In the genomic region with DNA sequence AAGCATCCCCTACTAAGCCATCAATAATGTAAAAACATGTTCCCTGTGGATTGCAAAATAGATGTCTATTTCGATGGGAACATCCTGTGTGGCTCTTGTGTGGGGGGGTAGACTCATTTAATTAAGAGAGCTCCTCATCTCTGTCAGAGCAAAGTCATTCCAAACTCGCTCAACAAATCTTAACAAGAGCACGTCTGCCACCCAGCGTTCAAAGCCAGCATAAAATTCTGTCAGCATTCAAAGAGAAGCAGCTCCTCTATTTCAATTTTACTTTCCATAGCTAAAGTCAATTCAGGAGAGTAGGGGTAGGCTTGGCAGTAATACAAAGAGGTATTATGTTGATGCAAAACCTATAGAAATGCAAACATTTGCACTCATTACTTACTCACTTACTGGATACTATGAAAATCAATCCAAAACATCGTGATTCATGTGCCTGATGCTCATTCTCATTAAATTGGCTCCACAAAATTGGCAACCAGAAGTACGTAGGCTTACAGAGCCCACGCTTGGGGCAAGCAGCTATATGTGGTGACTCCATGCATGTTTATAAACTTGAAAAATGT, we compare ENCODE assay signal across 9 cellular contexts.
DNase-seq lines count a peak whose midpoint lies in the region; ATAC-seq, FAIRE-seq and TF ChIP-seq lines count a peak whose summit lies in the region.
"Had no signal": no experiment of that assay in that cellular context is flagged by ENCODE, and none has a peak within 500 bp of the region (broad histone marks: within the 10 kb centered on the region; RNA-seq: fewer than 3 reads in every experiment).

No MANE protein-coding gene starts in this region.

- H3K9me3 ChIP-seq in IMR-90 (ENCODE audit: control insufficient read depth, insufficient read depth, low read length) (no peaks in the 10 kb centered on the region), SJCRH30 (replicated peaks) (no peaks in the 10 kb centered on the region), body of pancreas (no peaks in the 10 kb centered on the region), keratinocyte (ENCODE audit: control insufficient read depth, low read depth, low read length) (no peaks in the 10 kb centered on the region)

- H3K4me2 ChIP-seq in IMR-90 (ENCODE audit: low read depth, low read length) (no peak overlapping the region), keratinocyte (ENCODE audit: control insufficient read depth, extremely low read depth, insufficient read depth, low read depth, low read length) (no peak overlapping the region)

- FAIRE-seq in keratinocyte (lab: Jason Lieb, UNC) = peak; percentile 77

- no peak overlapping the region for H3K56ac ChIP-seq in IMR-90 (ENCODE audit: extremely low read depth, insufficient read depth, low read length)

- BruUV-seq in IMR-90 (replicated peaks; lab: Mats Ljungman, UMichigan) = no TSS peak

- no peak overlapping the region for H2AFZ ChIP-seq in IMR-90 (replicated peaks; ENCODE audit: low read length, poor library complexity)
- H2AFZ ChIP-seq in keratinocyte (ENCODE audit: control insufficient read depth, low read length) = no peak overlapping the region

- H3K14ac ChIP-seq in IMR-90 (replicated peaks; ENCODE audit: low read depth, low read length) = no peak overlapping the region

- no peaks in the 10 kb centered on the region for H3K79me1 ChIP-seq in IMR-90 (ENCODE audit: low read depth in 1 of 2, low read length in 2 of 2)

- H3K4me1 ChIP-seq in IMR-90 (ENCODE audit: control insufficient read depth, insufficient read depth, low read length) (no peaks in the 10 kb centered on the region), SJCRH30 (0 out of 2 replicates have a peak, but pooled peaks cover 3% of the 10 kb centered on the region), body of pancreas (no peaks in the 10 kb centered on the region), keratinocyte (ENCODE audit: control insufficient read depth, extremely low read depth, insufficient read depth, low read length) (peaks cover 8% of the 10 kb centered on the region)

- H3K4me3 ChIP-seq in IMR-90 (ENCODE audit: insufficient read depth, low read depth, low read length) = no peak overlapping the region
- H3K4me3 ChIP-seq in SJCRH30 = no peak overlapping the region
- H3K4me3 ChIP-seq in body of pancreas = no peak overlapping the region
- no peak overlapping the region for H3K4me3 ChIP-seq in keratinocyte (ENCODE audit: control insufficient read depth in 2 of 3, extremely low read depth in 1 of 3, insufficient read depth in 2 of 3, low read depth in 1 of 3, low read length in 3 of 3)
- H3K4me3 ChIP-seq: lung had no signal

- ATAC-seq in GM18505 (IDR thresholded peaks at IDR 0.05; ENCODE audit: unreplicated experiment) (peak; percentile 66), IMR-90 (ENCODE audit: low read depth) (peak; percentile 58; the same call in 1 of the 2 replicates), body of pancreas (no peak), HG02938 (IDR thresholded peaks at IDR 0.05; ENCODE audit: unreplicated experiment) (no peak)

- no peak overlapping the region for H2BK120ac ChIP-seq in IMR-90 (ENCODE audit: low read depth, low read length)

- in situ Hi-C loops in IMR-90 (cut with MboI; ENCODE audit: low sequenced_read_pairs) = no loop called here

- CTCF ChIA-PET in IMR-90 (lab: Yijun Ruan, JAX) = interaction anchor here (0.6 to 1.1 kb wide), 5 partner anchors 10 to 469 kb away, joined by 3 to 4 read pairs (median 3); no protein-coding TSS in a partner anchor

- H3K36me3 ChIP-seq in IMR-90 (ENCODE audit: control insufficient read depth, insufficient read depth, low read length) (no peaks in the 10 kb centered on the region), SJCRH30 (no peaks in the 10 kb centered on the region), body of pancreas (replicated peaks in 1 of 2; ENCODE audit: insufficient read depth in 1 of 2, low read depth in 2 of 2) (no peaks in the 10 kb centered on the region), keratinocyte (ENCODE audit: control insufficient read depth in 2 of 2, extremely low read depth in 1 of 2, insufficient read depth in 2 of 2, low read length in 2 of 2) (no peaks in the 10 kb centered on the region)

- no peak overlapping the region for H2BK5ac ChIP-seq in IMR-90 (ENCODE audit: low read depth, low read length, poor library complexity, severe bottlenecking)

- H3K18ac ChIP-seq in IMR-90 (ENCODE audit: low read depth, low read length) = no peak overlapping the region

- TF ChIP-seq RAD21 in IMR-90 (IDR thresholded peaks at IDR 0.05; ENCODE audit: low read length) = peak; percentile 50

- POLR2A ChIA-PET in IMR-90 (lab: Charles Lee; ENCODE audit: unreplicated experiment) = no interaction called here

- no CpG with 5 or more reads among the region's 7 CpGs for WGBS in IMR-90 (ENCODE audit: extremely low coverage in 2 of 2, insufficient read length in 1 of 2), 2 experiments
- 16 to 18% methylated on average over 7 of the region's 7 CpGs for WGBS in body of pancreas, 2 donors

- no peak overlapping the region for H2AK9ac ChIP-seq in IMR-90 (replicated peaks; ENCODE audit: low read depth, low read length, poor library complexity)

- DNase-seq in AG20443 (ENCODE audit: low spot score) (peak; percentile 60), IMR-90 (peak; percentile 53), SJCRH30 (peak; percentile 6 to 47), body of pancreas (peak; percentile 32 to 57 (median 48)), keratinocyte (ENCODE audit: low read depth, low spot score) (no peak)
- DNase-seq in stimulated activated CD4-positive, alpha-beta T cell treated with anti-CD3 and anti-CD28 coated beads, TNF-alpha, amount 100 ng/mL, for 48 hours (ENCODE audit: low read depth in 3 of 3) = peak in 2 of 3 donors; percentile 2 to 3

- H2BK20ac ChIP-seq in IMR-90 (ENCODE audit: low read depth, low read length) = no peak overlapping the region

- H4K5ac ChIP-seq in IMR-90 (ENCODE audit: low read depth, low read length) = no peak overlapping the region

- H3K27ac ChIP-seq in IMR-90 (ENCODE audit: insufficient read depth, low read length) = no peak overlapping the region
- no peak overlapping the region for H3K27ac ChIP-seq in SJCRH30
- H3K27ac ChIP-seq in body of pancreas = no peak overlapping the region
- H3K27ac ChIP-seq in keratinocyte (ENCODE audit: control insufficient read depth, insufficient read depth, low read length) = no peak overlapping the region

- H3K4ac ChIP-seq in IMR-90 (ENCODE audit: low read depth, low read length) = no peak overlapping the region

- no peak overlapping the region for H2AK5ac ChIP-seq in IMR-90 (ENCODE audit: low read depth, low read length)

- dilution Hi-C loops in IMR-90 (cut with HindIII; ENCODE audit: low sequenced_read_pairs, unreplicated experiment) (no loop called here), keratinocyte (cut with MboI; ENCODE audit: extremely low pct_ligation_motif_present, low sequenced_read_pairs) (no loop called here)

- H3K27me3 ChIP-seq in IMR-90 (ENCODE audit: control insufficient read depth, insufficient read depth, low read length) (peaks cover 6% of the 10 kb centered on the region), SJCRH30 (no peaks in the 10 kb centered on the region), body of pancreas (no peaks in the 10 kb centered on the region), keratinocyte (ENCODE audit: control insufficient read depth, extremely low read depth, insufficient read depth, low read length) (peaks cover 3% of the 10 kb centered on the region)

- TF ChIP-seq POLR2A in GM18505 (IDR thresholded peaks at IDR 0.05; ENCODE audit: borderline replicate concordance, extremely low read depth, insufficient read depth, insufficient read length) (no peak), IMR-90 (IDR thresholded peaks at IDR 0.05; ENCODE audit: low read depth, low read length) (no peak), body of pancreas (IDR thresholded peaks at IDR 0.05) (no peak)

- intact Hi-C loops in IMR-90 (cut with micrococcal nuclease) = loop anchor here (1.0 to 2.0 kb wide), 2 partner anchors 88 to 813 kb away; no protein-coding TSS in a partner anchor
- intact Hi-C loops in body of pancreas (cut with DNase I) = no loop called here

- H3K9ac ChIP-seq in IMR-90 (ENCODE audit: low read depth, low read length) (no peak overlapping the region), keratinocyte (ENCODE audit: control insufficient read depth, extremely low read depth, insufficient read depth, low read length) (no peak overlapping the region)

- H4K20me1 ChIP-seq in IMR-90 (ENCODE audit: insufficient read depth, low read length) = no peaks in the 10 kb centered on the region
- no peaks in the 10 kb centered on the region for H4K20me1 ChIP-seq in keratinocyte (ENCODE audit: control insufficient read depth, extremely low read depth, insufficient read depth, low read length)

- no peak overlapping the region for H3K23ac ChIP-seq in IMR-90 (ENCODE audit: low read depth, low read length)

- no peak overlapping the region for H4K91ac ChIP-seq in IMR-90 (ENCODE audit: insufficient read depth, low read depth, low read length)

- TF ChIP-seq CTCF in IMR-90 (conservative IDR thresholded peaks at IDR 0.05; ENCODE audit: low read depth, low read length) = peak; percentile 60
- peak in 6 of 7 experiments; percentile 34 to 51 (median 44) for TF ChIP-seq CTCF in body of pancreas (IDR thresholded peaks at IDR 0.05)
- peak; percentile 65 to 67 (median 66) for TF ChIP-seq CTCF in keratinocyte (optimal IDR thresholded peaks at IDR 0.05 in 1 of 3, IDR thresholded peaks at IDR 0.05 in 1 of 3, conservative IDR thresholded peaks at IDR 0.05 in 1 of 3; ENCODE audit: extremely low read depth in 1 of 3, insufficient read depth in 2 of 3, low read length in 3 of 3)

- no peak overlapping the region for H4K8ac ChIP-seq in IMR-90 (ENCODE audit: low read depth in 2 of 2, low read length in 2 of 2)

- H3K79me2 ChIP-seq in keratinocyte (ENCODE audit: control insufficient read depth, insufficient read depth, low read length) = no peaks in the 10 kb centered on the region

- no peaks in the 10 kb centered on the region for H3K9me1 ChIP-seq in IMR-90 (ENCODE audit: insufficient read depth, low read length)
- H3K9me1 ChIP-seq in keratinocyte (ENCODE audit: control insufficient read depth, extremely low read depth, insufficient read depth, low read length) = no peaks in the 10 kb centered on the region

- no peak overlapping the region for H2BK15ac ChIP-seq in IMR-90 (ENCODE audit: low read depth, low read length)

TF ChIP-seq in IMR-90, 13 proteins besides CTCF, POLR2A, EP300 and RAD21 (continues in another document):
- TF ChIP-seq MAZ (IDR thresholded peaks at IDR 0.05; ENCODE audit: borderline replicate concordance, low read depth, low read length) (no peak), SMC3 (IDR thresholded peaks at IDR 0.05; ENCODE audit: low read depth, low read length) (peak; percentile 37; the same call in 1 of the 2 replicates), ELK1 (IDR thresholded peaks at IDR 0.05; ENCODE audit: borderline replicate concordance, low read depth, low read length) (no peak)

Comparison
In these comparisons a context has a peak if more than half of its experiments do, and no peak if none do; other contexts are left out.
1. ATAC-seq: peak in GM18505 (single experiment) and IMR-90 (single experiment); none in body of pancreas (single experiment) and HG02938 (single experiment).
2. Peak in every context shown above with its lines, with median percentiles within 50 percentile points of each other: CTCF ChIP-seq.